16 cellular contexts compared by ENCODE assay signal in genomic region chr6:33607126-33607783, GRCh38. TPM values are rescaled to one million over a fixed set of nuclear protein-coding genes. Genes with fewer than 3 reads are reported as not detected.
DNase-seq lines count a peak whose midpoint lies in the region; ATAC-seq and TF ChIP-seq lines count a peak whose summit lies in the region.
"Had no signal": no experiment of that assay in that cellular context is flagged by ENCODE, and none has a peak within 500 bp of the region (broad histone marks: within the 10 kb centered on the region; RNA-seq: fewer than 3 reads in every experiment).

No MANE protein-coding gene starts in this region.

- DNase-seq in NCI-H146 (lab: John Stamatoyannopoulos, UW), result peak; percentile 59
- DNase-seq in NCI-H146 treated with DMSO at 0.1 percent for 48 hours (lab: John Stamatoyannopoulos, UW; ENCODE audit: unreplicated experiment), result no peak
- DNase-seq in SK-N-SH, result peak; percentile 70
- DNase-seq in hepatocyte (ENCODE audit: low spot score), result peak; percentile 2
- no peak for DNase-seq in spleen
- DNase-seq: DMS79 treated with DMSO at 0.1 percent for 48 hours, MG63, NCI-H1048, NCI-H1436, NCI-H446 treated with DMSO at 0.1 percent for 48 hours, SHP77 treated with DMSO at 0.1 percent for 48 hours had no signal

- POLR2A ChIA-PET in SK-N-SH (lab: Yijun Ruan, JAX), result interaction anchor here (0.6 to 1.9 kb wide), 8 partner anchors 11 to 104 kb away, joined by 3 to 11 read pairs (median 3); partner anchors contain the start of genes BAK1, ITPR3 and UQCC2

- H3K9me2 ChIP-seq in SK-N-SH (no peaks in the 10 kb centered on the region), hepatocyte (replicated peaks; ENCODE audit: insufficient read depth) (no peaks in the 10 kb centered on the region)

- H4K20me1 ChIP-seq in SK-N-SH (ENCODE audit: insufficient read depth) (no peaks in the 10 kb centered on the region), hepatocyte (ENCODE audit: insufficient read depth, poor library complexity, severe bottlenecking) (no peaks in the 10 kb centered on the region)

- H3K36me3 ChIP-seq in SK-N-SH (replicated peaks in 1 of 2; ENCODE audit: control insufficient read depth in 1 of 2, insufficient read depth in 2 of 2, low read length in 1 of 2), result no peaks in the 10 kb centered on the region
- no peaks in the 10 kb centered on the region for H3K36me3 ChIP-seq in hepatocyte (replicated peaks; ENCODE audit: insufficient read depth, low read depth)
- no peaks in the 10 kb centered on the region for H3K36me3 ChIP-seq in spleen
- H3K36me3 ChIP-seq: MG63 had no signal

- TF ChIP-seq RAD21 in SK-N-SH (IDR thresholded peaks at IDR 0.05; ENCODE audit: low read length), result no peak

- H3K4me3 ChIP-seq in SK-N-SH (ENCODE audit: low read depth in 2 of 2, low read length in 1 of 2), result no peak overlapping the region
- H3K4me3 ChIP-seq in hepatocyte, result no peak overlapping the region
- H3K4me3 ChIP-seq in spleen, result no peak overlapping the region
- H3K4me3 ChIP-seq: MG63 had no signal

- H3K36me3 Mint-ChIP-seq in stimulated activated memory B cell treated with anti-CD40 and anti-IgM and Interleukin-4, amounts not matched to agents 10 μg/mL and 1 μg/mL and 100 μg/mL, for 72 hours, result peaks cover 7% of the 10 kb centered on the region

- 67% methylated on average over 5 of the region's 8 CpGs for WGBS in SK-N-SH (ENCODE audit: low lambda C conversion rate)
- WGBS in hepatocyte (ENCODE audit: low lambda C conversion rate, missing lambda C conversion rate), result 69% methylated on average over 8 of the region's 8 CpGs
- WGBS in spleen, 5 donors, result 78 to 91% (median 84%) methylated on average over 8 of the region's 8 CpGs

- H3K79me2 ChIP-seq in SK-N-SH (ENCODE audit: insufficient read depth), result no peaks in the 10 kb centered on the region
- H3K79me2 ChIP-seq in hepatocyte, result no peaks in the 10 kb centered on the region

- peaks cover 18% of the 10 kb centered on the region for H3K4me1 Mint-ChIP-seq in stimulated activated memory B cell treated with anti-CD40 and anti-IgM and Interleukin-4, amounts not matched to agents 10 μg/mL and 1 μg/mL and 100 μg/mL, for 72 hours

- no peak for TF ChIP-seq POLR2A in spleen (IDR thresholded peaks at IDR 0.05)

- H3K9me3 ChIP-seq in SK-N-SH, result no peaks in the 10 kb centered on the region
- H3K9me3 ChIP-seq in hepatocyte (ENCODE audit: low read depth), result no peaks in the 10 kb centered on the region
- H3K9me3 ChIP-seq in spleen, result peaks cover 0 to 4% (median 0%) of the 10 kb centered on the region in 8 donors
- H3K9me3 ChIP-seq: MG63 had no signal

- peaks cover 6% of the 10 kb centered on the region for H3K9me3 Mint-ChIP-seq in stimulated activated memory B cell treated with anti-CD40 and anti-IgM and Interleukin-4, amounts not matched to agents 10 μg/mL and 1 μg/mL and 100 μg/mL, for 72 hours

- H3K4me2 ChIP-seq in SK-N-SH (no peak overlapping the region), hepatocyte (no peak overlapping the region)

- no peaks in the 10 kb centered on the region for H3F3A ChIP-seq in SK-N-SH (replicated peaks; ENCODE audit: insufficient read depth)

- H3K4me1 ChIP-seq in SK-N-SH (ENCODE audit: control insufficient read depth in 1 of 2, insufficient read depth in 2 of 2, low read depth in 1 of 2, low read length in 1 of 2) (peaks cover 9 to 50% of the 10 kb centered on the region in 2 experiments; a peak in 2 of 4 replicates), hepatocyte (ENCODE audit: insufficient read depth) (peaks cover 10% of the 10 kb centered on the region), spleen (peaks cover 5 to 40% (median 21%) of the 10 kb centered on the region in 6 donors)

- no peak overlapping the region for H3K9ac ChIP-seq in SK-N-SH

- H3K27me3 Mint-ChIP-seq in stimulated activated memory B cell treated with anti-CD40 and anti-IgM and Interleukin-4, amounts not matched to agents 10 μg/mL and 1 μg/mL and 100 μg/mL, for 72 hours, result no peaks in the 10 kb centered on the region
- H3K27me3 Mint-ChIP-seq: IgD-negative memory B cell had no signal

- peak overlapping the region; percentile 53 for H3K27ac Mint-ChIP-seq in stimulated activated memory B cell treated with anti-CD40 and anti-IgM and Interleukin-4, amounts not matched to agents 10 μg/mL and 1 μg/mL and 100 μg/mL, for 72 hours
- H3K27ac Mint-ChIP-seq: IgD-negative memory B cell had no signal

- intact Hi-C loops in spleen (cut with DNase I; ENCODE audit: low total_unique reads), result no loop called here

- no peak overlapping the region for H2AFZ ChIP-seq in SK-N-SH (ENCODE audit: low read depth)
- no peak overlapping the region for H2AFZ ChIP-seq in hepatocyte

- H3K27ac ChIP-seq in SK-N-SH (ENCODE audit: low read depth in 2 of 2, low read length in 1 of 2) (peak overlapping the region in 1 of 2 experiments; percentile 77; a peak in 1 of 4 replicates), hepatocyte (no peak overlapping the region), spleen (no peak overlapping the region)
- H3K27ac ChIP-seq: 22Rv1 had no signal

- H3K27me3 ChIP-seq in SK-N-SH (ENCODE audit: insufficient read depth), result no peaks in the 10 kb centered on the region
- H3K27me3 ChIP-seq in hepatocyte, result no peaks in the 10 kb centered on the region
- no peaks in the 10 kb centered on the region for H3K27me3 ChIP-seq in spleen (replicated peaks in 1 of 7)
- H3K27me3 ChIP-seq: MG63 had no signal

- CTCF ChIA-PET in SK-N-SH (lab: Yijun Ruan, JAX), result interaction anchor here (0.9 to 4.1 kb wide), 15 partner anchors 9 to 104 kb away, joined by 3 to 31 read pairs (median 6); partner anchors contain the start of genes ITPR3 and UQCC2

- ATAC-seq in stimulated activated memory B cell treated with anti-CD40 and anti-IgM and Interleukin-4, amounts not matched to agents 10 μg/mL and 1 μg/mL and 100 μg/mL, for 72 hours, result no peak
- ATAC-seq in GM19467 (IDR thresholded peaks at IDR 0.05; ENCODE audit: unreplicated experiment) (no peak), HG03571 (IDR thresholded peaks at IDR 0.05; ENCODE audit: unreplicated experiment) (no peak)

- no peak overlapping the region for H3K4me3 Mint-ChIP-seq in stimulated activated memory B cell treated with anti-CD40 and anti-IgM and Interleukin-4, amounts not matched to agents 10 μg/mL and 1 μg/mL and 100 μg/mL, for 72 hours
- H3K4me3 Mint-ChIP-seq: IgD-negative memory B cell had no signal

- TF ChIP-seq CTCF in SK-N-SH (IDR thresholded peaks at IDR 0.05) (no peak), hepatocyte (IDR thresholded peaks at IDR 0.05; ENCODE audit: poor library complexity) (no peak), spleen (IDR thresholded peaks at IDR 0.05 in 8 of 11, conservative IDR thresholded peaks at IDR 0.05 in 3 of 11) (no peak)

- TF ChIP-seq EP300 in SK-N-SH (IDR thresholded peaks at IDR 0.05; ENCODE audit: borderline replicate concordance in 1 of 2, low read depth in 1 of 2, low read length in 1 of 2), result peak in 1 of 2 experiments; percentile 89; a peak in 2 of 4 replicates

TF ChIP-seq in SK-N-SH, 30 proteins besides CTCF, POLR2A, EP300 and RAD21 (continues in another document):
- TF ChIP-seq NFIC (IDR thresholded peaks at IDR 0.05; ENCODE audit: borderline replicate concordance) (no peak), FOXJ3 (CRISPR knock-in tag; IDR thresholded peaks at IDR 0.05) (peak; percentile 64; the same call in 1 of the 2 replicates), TCF12 (IDR thresholded peaks at IDR 0.05) (no peak), TEAD4 (IDR thresholded peaks at IDR 0.05; ENCODE audit: borderline replicate concordance, insufficient read depth) (no peak), MXI1 (IDR thresholded peaks at IDR 0.05; ENCODE audit: low read depth, low read length) (no peak; the same call in 1 of the 2 replicates), MEF2A (IDR thresholded peaks at IDR 0.05; ENCODE audit: borderline replicate concordance, low read depth) (no peak), FOSL2 (IDR thresholded peaks at IDR 0.05; ENCODE audit: borderline replicate concordance, low read depth) (no peak), GABPA (IDR thresholded peaks at IDR 0.05; ENCODE audit: low read depth) (no peak), TAF1 (IDR thresholded peaks at IDR 0.05; ENCODE audit: borderline replicate concordance, low read depth, low read length) (no peak), SMC3 (IDR thresholded peaks at IDR 0.05; ENCODE audit: low read depth, low read length) (no peak), GATA2 (CRISPR knock-in tag; IDR thresholded peaks at IDR 0.05) (peak; percentile 28; the same call in 1 of the 2 replicates), USF1 (IDR thresholded peaks at IDR 0.05; ENCODE audit: borderline replicate concordance, low read depth) (no peak)
- TF ChIP-seq, protein P1, sequence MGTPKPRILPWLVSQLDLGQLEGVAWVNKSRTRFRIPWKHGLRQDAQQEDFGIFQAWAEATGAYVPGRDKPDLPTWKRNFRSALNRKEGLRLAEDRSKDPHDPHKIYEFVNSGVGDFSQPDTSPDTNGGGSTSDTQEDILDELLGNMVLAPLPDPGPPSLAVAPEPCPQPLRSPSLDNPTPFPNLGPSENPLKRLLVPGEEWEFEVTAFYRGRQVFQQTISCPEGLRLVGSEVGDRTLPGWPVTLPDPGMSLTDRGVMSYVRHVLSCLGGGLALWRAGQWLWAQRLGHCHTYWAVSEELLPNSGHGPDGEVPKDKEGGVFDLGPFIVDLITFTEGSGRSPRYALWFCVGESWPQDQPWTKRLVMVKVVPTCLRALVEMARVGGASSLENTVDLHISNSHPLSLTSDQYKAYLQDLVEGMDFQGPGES (IDR thresholded peaks at IDR 0.05; ENCODE audit: low read depth, low read length), result no peak

RNA-seq across cellular contexts. Expression of gene ITPR3, which starts 13.9 kb away (rescaled TPM):
- polyA plus RNA-seq in SK-N-SH (2012; rRNA removed) (4.7 and 8.1 TPM in 2 replicates), hepatocyte (14.8 and 16.5 TPM in 2 replicates), spleen (10 to 100 TPM in 2 of 3 donors, 1 to 10 TPM in 1; 9.9 to 37.9 (median 20.0) TPM)
- 1.9 and 3.7 TPM in 2 replicates for polyA plus RNA-seq in SK-N-SH (2012; cell fraction: cytosol; rRNA removed)
- 22.6 and 23.4 TPM in 2 replicates for polyA plus RNA-seq in SK-N-SH (2012; cell fraction: nucleus; rRNA removed)
- total RNA-seq in hepatocyte (27.3 and 39.6 TPM in 2 replicates), spleen (10 to 100 TPM; 42.1 to 95.6 (median 68.1) TPM)

RNA-seq across cellular contexts. Expression of gene BAK1, which starts 27.2 kb away (rescaled TPM):
- 15.4 and 21.2 TPM in 2 replicates for polyA plus RNA-seq in SK-N-SH (2012; rRNA removed)
- polyA plus RNA-seq in SK-N-SH (2012; cell fraction: cytosol; rRNA removed), result 9.1 and 14.5 TPM in 2 replicates
- polyA plus RNA-seq in SK-N-SH (2012; cell fraction: nucleus; rRNA removed), result 16.2 and 20.5 TPM in 2 replicates
- 18.6 and 24.0 TPM in 2 replicates for total RNA-seq in hepatocyte
- 23.6 and 33.1 TPM in 2 replicates for polyA plus RNA-seq in hepatocyte
- 10 to 100 TPM; 22.6 to 34.4 (median 28.3) TPM for total RNA-seq in spleen
- 10 to 100 TPM; 14.9 to 32.2 (median 20.6) TPM for polyA plus RNA-seq in spleen

Comparison
In these comparisons a context has a peak if more than half of its experiments do, and no peak if none do; other contexts are left out.
1. DNase-seq: peak in NCI-H146 (single experiment), SK-N-SH (single experiment) and hepatocyte (single experiment); none in NCI-H146 treated with DMSO at 0.1 percent for 48 hours (single experiment) and spleen (single experiment).